1 cellular context compared by ENCODE assay signal in genomic region chr5:172006378-172007152, GRCh38.
TF ChIP-seq lines count a peak whose summit lies in the region.

TSS of gene FBXW11 (minus strand) at chr5:172006638. CDS start at chr5:172006502, 136 bp downstream.

TF ChIP-seq in HepG2, 621 proteins besides CTCF, POLR2A, EP300 and RAD21 (continued from another document and continues in another):
- TF ChIP-seq ZHX2 (IDR thresholded peaks at IDR 0.05; ENCODE audit: low read depth), result peak; percentile 64
- TF ChIP-seq ZHX2 (CRISPR knock-in tag; IDR thresholded peaks at IDR 0.05; ENCODE audit: borderline replicate concordance), result no peak; the same call in 1 of the 2 replicates
- no peak for TF ChIP-seq RFX3 (CRISPR knock-in tag; IDR thresholded peaks at IDR 0.05)
- peak; percentile 87 for TF ChIP-seq HCFC1 (IDR thresholded peaks at IDR 0.05; ENCODE audit: low read depth, low read length)
- TF ChIP-seq ZSCAN9 (CRISPR knock-in tag; IDR thresholded peaks at IDR 0.05; ENCODE audit: borderline replicate concordance), result peak; percentile 88
- peak; percentile 61 to 87; a peak in 3 of 4 replicates for TF ChIP-seq HMGXB4 (CRISPR knock-in tag; IDR thresholded peaks at IDR 0.05; ENCODE audit: borderline replicate concordance in 1 of 2, low read depth in 1 of 2)
- 0 out of 2 replicates have a peak, but pooled peaks have one; percentile 43 for TF ChIP-seq GMEB2 (CRISPR knock-in tag; IDR thresholded peaks at IDR 0.05; ENCODE audit: low read depth)
- no peak for TF ChIP-seq JUND (CRISPR knock-in tag; IDR thresholded peaks at IDR 0.05)
- TF ChIP-seq CEBPZ (IDR thresholded peaks at IDR 0.05; ENCODE audit: low read length), result no peak
- peak; percentile 85; the same call in 1 of the 2 replicates for TF ChIP-seq CHCHD3 (CRISPR knock-in tag; IDR thresholded peaks at IDR 0.05)
- TF ChIP-seq USF2 (IDR thresholded peaks at IDR 0.05; ENCODE audit: low read depth, low read length), result no peak
- no peak for TF ChIP-seq USF2 (CRISPR knock-in tag; IDR thresholded peaks at IDR 0.05; ENCODE audit: borderline replicate concordance)
- TF ChIP-seq THAP9 (CRISPR knock-in tag; IDR thresholded peaks at IDR 0.05; ENCODE audit: borderline replicate concordance), result peak; percentile 94
- peak; percentile 3 for TF ChIP-seq TAF15 (IDR thresholded peaks at IDR 0.05; ENCODE audit: low read depth, low read length, poor library complexity, severe bottlenecking)
- TF ChIP-seq NCOA5 (CRISPR knock-in tag; IDR thresholded peaks at IDR 0.05), result no peak
- peak; percentile 57 for TF ChIP-seq YY1 (IDR thresholded peaks at IDR 0.05; ENCODE audit: insufficient read depth, insufficient replicate concordance, low read depth, low read length)
- 0 out of 2 replicates have a peak, but pooled peaks have one; percentile 24 for TF ChIP-seq ZNF414 (CRISPR knock-in tag; IDR thresholded peaks at IDR 0.05)
- peak; percentile 86; the same call in 1 of the 2 replicates for TF ChIP-seq KLF15 (CRISPR knock-in tag; IDR thresholded peaks at IDR 0.05; ENCODE audit: borderline replicate concordance)
- peak; percentile 76; the same call in 1 of the 2 replicates for TF ChIP-seq ZSCAN29 (CRISPR knock-in tag; conservative IDR thresholded peaks at IDR 0.05)
- TF ChIP-seq ZMYM4 (CRISPR knock-in tag; IDR thresholded peaks at IDR 0.05), result peak; percentile 58; the same call in 1 of the 2 replicates
- 0 out of 2 replicates have a peak, but pooled peaks have one; percentile 3 for TF ChIP-seq KDM6A (CRISPR knock-in tag; IDR thresholded peaks at IDR 0.05; ENCODE audit: low read depth)
- no peak for TF ChIP-seq ARID3A (IDR thresholded peaks at IDR 0.05; ENCODE audit: low read depth, low read length)
- TF ChIP-seq SALL2 (CRISPR knock-in tag; IDR thresholded peaks at IDR 0.05), result peak; percentile 79
- peak; percentile 84 for TF ChIP-seq HNF1B (CRISPR knock-in tag; IDR thresholded peaks at IDR 0.05)
- peak; percentile 58; the same call in 1 of the 2 replicates for TF ChIP-seq ZSCAN25 (CRISPR knock-in tag; IDR thresholded peaks at IDR 0.05)
- TF ChIP-seq ZNF740 (CRISPR knock-in tag; IDR thresholded peaks at IDR 0.05), result peak; percentile 36; the same call in 1 of the 2 replicates
- TF ChIP-seq ZC3H13 (CRISPR knock-in tag; IDR thresholded peaks at IDR 0.05), result peak; percentile 52; the same call in 1 of the 2 replicates
- peak; percentile 12; the same call in 1 of the 2 replicates for TF ChIP-seq MIXL1 (CRISPR knock-in tag; IDR thresholded peaks at IDR 0.05)
- TF ChIP-seq ZNF749 (CRISPR knock-in tag; IDR thresholded peaks at IDR 0.05; ENCODE audit: borderline replicate concordance), result peak; percentile 48; the same call in 1 of the 2 replicates
- no peak for TF ChIP-seq ZNF24 (IDR thresholded peaks at IDR 0.05)
- no peak for TF ChIP-seq SOX13 (IDR thresholded peaks at IDR 0.05)
- peak in 1 of 2 experiments; percentile 21; a peak in 1 of 4 replicates for TF ChIP-seq SOX13 (CRISPR knock-in tag; conservative IDR thresholded peaks at IDR 0.05 in 1 of 2, IDR thresholded peaks at IDR 0.05 in 1 of 2)
- TF ChIP-seq PPARG (CRISPR knock-in tag; conservative IDR thresholded peaks at IDR 0.05), result no peak
